In the genomic region with DNA sequence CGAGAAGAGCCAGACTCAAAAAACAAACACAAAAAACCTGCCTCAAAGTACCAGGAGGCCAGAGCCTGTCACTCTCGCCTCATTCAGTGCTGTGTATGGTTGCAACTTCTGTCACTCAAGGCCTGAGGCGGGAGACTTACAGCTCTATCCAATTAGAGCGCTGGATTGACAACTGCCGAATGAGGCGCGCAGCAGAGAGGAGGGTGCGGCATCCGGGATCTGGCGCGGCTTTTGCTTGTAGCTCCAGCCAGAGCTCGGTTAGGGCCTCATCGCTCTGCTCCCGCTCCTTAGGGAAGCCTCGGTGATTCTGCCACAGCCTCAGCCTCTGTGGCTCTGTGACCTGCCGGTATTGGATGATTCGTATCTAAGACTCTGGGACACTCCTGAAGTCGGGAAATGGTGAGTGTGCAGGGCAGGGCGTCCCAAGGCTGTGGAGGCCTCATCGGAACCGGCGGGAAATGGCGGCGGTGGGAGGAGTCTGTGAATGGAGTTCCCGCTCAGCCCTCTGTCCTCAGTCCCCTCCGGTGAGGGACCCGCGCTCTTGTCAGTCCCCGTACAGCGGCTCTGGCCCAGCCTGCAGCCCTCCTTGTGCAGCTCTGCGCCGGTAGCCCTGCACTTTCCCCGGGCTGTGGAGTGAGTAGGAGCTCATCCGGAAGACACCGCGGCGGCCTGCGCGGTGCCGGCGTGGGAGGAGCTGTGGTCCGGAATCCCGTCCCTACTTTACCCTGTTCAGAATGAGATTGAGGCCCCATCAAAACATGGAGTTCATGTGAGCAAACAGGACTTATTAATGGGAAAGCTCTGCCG, we compare ENCODE assay signal across 8 cellular contexts. TPM values are rescaled to one million over a fixed set of nuclear protein-coding genes. Genes with fewer than 3 reads are reported as not detected.
A peak's percentile ranks its signal among the peaks of the same experiment; 100 is the strongest.
DNase-seq lines count a peak whose midpoint lies in the region; TF ChIP-seq lines count a peak whose summit lies in the region.

A gene (plus strand): TSS at position 227 of the 807 bp plus-strand sequence. CDS start 170 bp downstream, at position 397.

- peaks cover 16% of the 10 kb centered on the region for H3K36me3 Mint-ChIP-seq in type B pancreatic cell

- H3K27ac ChIP-seq in HEK293 (ENCODE audit: extremely low read depth, low read depth, low read length) (peak within 1 kb of the TSS; percentile 77), adipose tissue (ENCODE audit: low read depth, low read length) (peak within 1 kb of the TSS; percentile 14)

- DNase-seq in GM03348 (ENCODE audit: low spot score) (peak; percentile 98), MV-4-11 (lab: John Stamatoyannopoulos, UW) (peak; percentile 97), SW480 (ENCODE audit: low spot score) (peak; percentile 92), cardiac septum (ENCODE audit: low spot score) (peak; percentile 96), pons (ENCODE audit: low spot score) (peak; percentile 98), type B pancreatic cell (ENCODE audit: extremely low spot score, unreplicated experiment) (peak; percentile 93)

- peaks cover 9% of the 10 kb centered on the region for H3K9me3 Mint-ChIP-seq in type B pancreatic cell

- CTCF ChIA-PET in HEK293 (lab: Yijun Ruan, JAX) = no interaction called here

- intact Hi-C loops in cardiac septum (cut with DNase I) = loop anchor here (5.0 kb wide), 1 partner anchor 88 kb away; no protein-coding TSS in a partner anchor

- peaks cover 4% of the 10 kb centered on the region for H3K27me3 Mint-ChIP-seq in type B pancreatic cell

- peak within 1 kb of the TSS; percentile 100 for H3K4me3 Mint-ChIP-seq in type B pancreatic cell

- no peak for TF ChIP-seq CTCF in HEK293 (tag by site-specific recombination; IDR thresholded peaks at IDR 0.05)
- no peak for TF ChIP-seq CTCF in type B pancreatic cell (conservative IDR thresholded peaks at IDR 0.05)

- WGBS in adipose tissue, 3 donors = 0 to 1% (median 0%) methylated on average over 44 of the region's 44 CpGs

- POLR2A ChIA-PET in HEK293 (lab: Yijun Ruan, JAX) = interaction anchor here (0.9 to 1.9 kb wide), 6 partner anchors 8 to 71 kb away, joined by 3 to 12 read pairs (median 4); a partner anchor contains a TSS

- H3K4me3 ChIP-seq in HEK293 (ENCODE audit: low read depth, low read length) = peak within 1 kb of the TSS; percentile 88

- H3K36me3 ChIP-seq in HEK293 (ENCODE audit: control insufficient read depth in 2 of 2, insufficient read depth in 1 of 2, low read length in 2 of 2) = peaks cover 0 to 18% of the 10 kb centered on the region in 2 experiments; a peak in 2 of 3 replicates

- peaks cover 7% of the 10 kb centered on the region for H3K4me1 Mint-ChIP-seq in type B pancreatic cell (ENCODE audit: unreplicated experiment)

- H3K9me3 ChIP-seq in HEK293 (ENCODE audit: control insufficient read depth, insufficient read depth, low read depth, low read length) = no peaks in the 10 kb centered on the region

- no peaks in the 10 kb centered on the region for H3K4me1 ChIP-seq in HEK293 (ENCODE audit: control insufficient read depth, insufficient read depth, low read length)

- H3K27ac Mint-ChIP-seq in type B pancreatic cell = peak within 1 kb of the TSS; percentile 100

TF ChIP-seq in HEK293, 187 proteins besides CTCF, POLR2A, EP300 and RAD21 (continues in another document):
- TF ChIP-seq ZNF391 (tag by site-specific recombination; IDR thresholded peaks at IDR 0.05; ENCODE audit: borderline replicate concordance, low read depth) (no peak), FEZF1 (tag by site-specific recombination; IDR thresholded peaks at IDR 0.05) (peak; percentile 76), ZNF560 (tag by site-specific recombination; IDR thresholded peaks at IDR 0.05; ENCODE audit: borderline replicate concordance) (no peak), ZNF501 (tag by site-specific recombination; IDR thresholded peaks at IDR 0.05) (peak; percentile 76), GLIS1 (tag by site-specific recombination; IDR thresholded peaks at IDR 0.05) (no peak), ZSCAN23 (tag by site-specific recombination; IDR thresholded peaks at IDR 0.05) (no peak), ZNF423 (tag by site-specific recombination; IDR thresholded peaks at IDR 0.05) (no peak), ZNF366 (tag by site-specific recombination; conservative IDR thresholded peaks at IDR 0.05) (no peak), OVOL3 (tag by site-specific recombination; IDR thresholded peaks at IDR 0.05) (no peak), SETDB1 (IDR thresholded peaks at IDR 0.05; ENCODE audit: insufficient read length, low read length) (peak; percentile 48), ZXDB (tag by site-specific recombination; IDR thresholded peaks at IDR 0.05) (peak; percentile 73), ZNF585B (tag by site-specific recombination; IDR thresholded peaks at IDR 0.05) (no peak), ZNF146 (tag by site-specific recombination; IDR thresholded peaks at IDR 0.05) (no peak), ZNF670 (tag by site-specific recombination; IDR thresholded peaks at IDR 0.05; ENCODE audit: low read depth) (no peak), ZNF677 (tag by site-specific recombination; IDR thresholded peaks at IDR 0.05) (no peak), ZNF24 (tag by site-specific recombination; IDR thresholded peaks at IDR 0.05) (no peak; the same call in 1 of the 2 replicates), ZNF561 (tag by site-specific recombination; IDR thresholded peaks at IDR 0.05; ENCODE audit: borderline replicate concordance) (peak; percentile 75; the same call in 1 of the 2 replicates), ZNF510 (tag by site-specific recombination; IDR thresholded peaks at IDR 0.05; ENCODE audit: insufficient replicate concordance) (no peak), ZSCAN16 (tag by site-specific recombination; IDR thresholded peaks at IDR 0.05) (no peak), YY2 (tag by site-specific recombination; IDR thresholded peaks at IDR 0.05) (peak; percentile 77), SALL2 (tag by site-specific recombination; IDR thresholded peaks at IDR 0.05; ENCODE audit: borderline replicate concordance) (no peak), SP3 (tag by site-specific recombination; IDR thresholded peaks at IDR 0.05) (peak; percentile 76), OSR2 (tag by site-specific recombination; IDR thresholded peaks at IDR 0.05) (no peak), GLI4 (tag by site-specific recombination; IDR thresholded peaks at IDR 0.05) (peak; percentile 20; the same call in 1 of the 2 replicates)
- TF ChIP-seq, protein P1, sequence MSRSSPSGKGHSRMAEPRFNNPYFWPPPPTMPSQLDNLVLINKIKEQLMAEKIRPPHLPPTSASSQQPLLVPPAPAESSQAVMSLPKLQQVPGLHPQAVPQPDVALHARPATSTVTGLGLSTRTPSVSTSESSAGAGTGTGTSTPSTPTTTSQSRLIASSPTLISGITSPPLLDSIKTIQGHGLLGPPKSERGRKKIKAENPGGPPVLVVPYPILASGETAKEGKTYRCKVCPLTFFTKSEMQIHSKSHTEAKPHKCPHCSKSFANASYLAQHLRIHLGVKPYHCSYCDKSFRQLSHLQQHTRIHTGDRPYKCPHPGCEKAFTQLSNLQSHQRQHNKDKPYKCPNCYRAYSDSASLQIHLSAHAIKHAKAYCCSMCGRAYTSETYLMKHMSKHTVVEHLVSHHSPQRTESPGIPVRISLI (tag by site-specific recombination; IDR thresholded peaks at IDR 0.05) = peak; percentile 97; the same call in 1 of the 2 replicates
- TF ChIP-seq, protein P2, sequence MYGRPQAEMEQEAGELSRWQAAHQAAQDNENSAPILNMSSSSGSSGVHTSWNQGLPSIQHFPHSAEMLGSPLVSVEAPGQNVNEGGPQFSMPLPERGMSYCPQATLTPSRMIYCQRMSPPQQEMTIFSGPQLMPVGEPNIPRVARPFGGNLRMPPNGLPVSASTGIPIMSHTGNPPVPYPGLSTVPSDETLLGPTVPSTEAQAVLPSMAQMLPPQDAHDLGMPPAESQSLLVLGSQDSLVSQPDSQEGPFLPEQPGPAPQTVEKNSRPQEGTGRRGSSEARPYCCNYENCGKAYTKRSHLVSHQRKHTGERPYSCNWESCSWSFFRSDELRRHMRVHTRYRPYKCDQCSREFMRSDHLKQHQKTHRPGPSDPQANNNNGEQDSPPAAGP (tag by site-specific recombination; IDR thresholded peaks at IDR 0.05) = no peak
- TF ChIP-seq, protein P3, sequence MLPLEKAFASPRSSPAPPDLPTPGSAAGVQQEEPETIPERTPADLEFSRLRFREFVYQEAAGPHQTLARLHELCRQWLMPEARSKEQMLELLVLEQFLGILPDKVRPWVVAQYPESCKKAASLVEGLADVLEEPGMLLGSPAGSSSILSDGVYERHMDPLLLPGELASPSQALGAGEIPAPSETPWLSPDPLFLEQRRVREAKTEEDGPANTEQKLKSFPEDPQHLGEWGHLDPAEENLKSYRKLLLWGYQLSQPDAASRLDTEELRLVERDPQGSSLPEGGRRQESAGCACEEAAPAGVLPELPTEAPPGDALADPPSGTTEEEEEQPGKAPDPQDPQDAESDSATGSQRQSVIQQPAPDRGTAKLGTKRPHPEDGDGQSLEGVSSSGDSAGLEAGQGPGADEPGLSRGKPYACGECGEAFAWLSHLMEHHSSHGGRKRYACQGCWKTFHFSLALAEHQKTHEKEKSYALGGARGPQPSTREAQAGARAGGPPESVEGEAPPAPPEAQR (tag by site-specific recombination; IDR thresholded peaks at IDR 0.05) = no peak
- TF ChIP-seq, protein P4, sequence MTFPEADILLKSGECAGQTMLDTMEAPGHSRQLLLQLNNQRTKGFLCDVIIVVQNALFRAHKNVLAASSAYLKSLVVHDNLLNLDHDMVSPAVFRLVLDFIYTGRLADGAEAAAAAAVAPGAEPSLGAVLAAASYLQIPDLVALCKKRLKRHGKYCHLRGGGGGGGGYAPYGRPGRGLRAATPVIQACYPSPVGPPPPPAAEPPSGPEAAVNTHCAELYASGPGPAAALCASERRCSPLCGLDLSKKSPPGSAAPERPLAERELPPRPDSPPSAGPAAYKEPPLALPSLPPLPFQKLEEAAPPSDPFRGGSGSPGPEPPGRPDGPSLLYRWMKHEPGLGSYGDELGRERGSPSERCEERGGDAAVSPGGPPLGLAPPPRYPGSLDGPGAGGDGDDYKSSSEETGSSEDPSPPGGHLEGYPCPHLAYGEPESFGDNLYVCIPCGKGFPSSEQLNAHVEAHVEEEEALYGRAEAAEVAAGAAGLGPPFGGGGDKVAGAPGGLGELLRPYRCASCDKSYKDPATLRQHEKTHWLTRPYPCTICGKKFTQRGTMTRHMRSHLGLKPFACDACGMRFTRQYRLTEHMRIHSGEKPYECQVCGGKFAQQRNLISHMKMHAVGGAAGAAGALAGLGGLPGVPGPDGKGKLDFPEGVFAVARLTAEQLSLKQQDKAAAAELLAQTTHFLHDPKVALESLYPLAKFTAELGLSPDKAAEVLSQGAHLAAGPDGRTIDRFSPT (tag by site-specific recombination; IDR thresholded peaks at IDR 0.05) = no peak

RNA-seq across cellular contexts. Expression of the gene that starts here (rescaled TPM):
- polyA plus RNA-seq in adipose tissue = 1 to 10 TPM in 2 of 3 donors, under 1 TPM in 1; 0.72 to 2.5 (median 1.3) TPM
- total RNA-seq in cardiac septum (5.0 TPM), type B pancreatic cell (ENCODE audit: low replicate concordance) (7.4 and 10.5 TPM in 2 replicates)

Comparison
In these comparisons a context has a peak if more than half of its experiments do, and no peak if none do; other contexts are left out.
1. Peak in every context shown above with its lines: DNase-seq, H3K4me3 ChIP-seq and H3K27ac ChIP-seq.